ENCODE assay signal across 25 cellular contexts in the genomic region with DNA sequence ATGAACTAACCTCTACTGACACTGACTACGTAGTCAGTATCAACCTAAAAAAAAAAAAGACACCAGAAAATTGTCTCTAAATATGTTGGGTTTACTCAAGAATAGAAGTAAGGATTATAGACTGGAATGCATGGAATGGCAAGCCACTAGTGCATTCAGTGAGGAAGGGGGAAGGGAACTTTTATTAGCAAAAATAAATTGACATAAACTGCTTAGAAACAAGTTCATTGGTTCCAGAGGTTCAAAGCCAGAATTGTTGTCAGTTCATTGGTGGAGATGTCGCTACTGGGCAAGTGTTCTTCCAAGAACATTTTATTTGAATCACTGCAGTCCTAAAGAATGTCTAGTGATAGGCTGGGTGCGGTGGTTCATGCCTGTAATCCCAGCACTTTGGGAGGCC.
"Had no signal": no experiment of that assay in that cellular context is flagged by ENCODE, and none has a peak within 500 bp of the region (broad histone marks: within the 10 kb centered on the region; RNA-seq: fewer than 3 reads in every experiment).

No MANE protein-coding gene starts in this region.

- H3K27ac Mint-ChIP-seq: activated B cell treated with CpG ODN at 0.5 μM for 24 hours; activated CD4-positive, alpha-beta T cell treated with anti-CD3 and anti-CD28 coated beads, Interleukin-2, amount 10 ng/mL, durations not matched to agents 24 days and 14 days; activated CD8-positive, alpha-beta memory T cell treated with anti-CD3 and anti-CD28 coated beads, Interleukin-2, amount 10 ng/mL, durations not matched to agents 7 days and 5 days; activated naive CD4-positive, alpha-beta T cell treated with anti-CD3 and anti-CD28 coated beads for 36 hours; activated naive CD8-positive, alpha-beta T cell; T-helper 17 cell had no signal

- H3K9me3 Mint-ChIP-seq: activated B cell treated with CpG ODN at 0.5 μM for 24 hours; activated CD4-positive, alpha-beta T cell treated with anti-CD3 and anti-CD28 coated beads, Interleukin-2, amount 10 ng/mL, durations not matched to agents 24 days and 14 days; activated naive CD4-positive, alpha-beta T cell treated with anti-CD3 and anti-CD28 coated beads for 36 hours; activated T-cell treated with anti-CD3 and anti-CD28 coated beads, Interleukin-2, amount 50 U/mL, for 4 hours; central memory CD8-positive, alpha-beta T cell had no signal

- H3K4me3 Mint-ChIP-seq: activated B cell treated with CpG ODN at 0.5 μM for 24 hours; activated CD4-positive, alpha-beta T cell treated with anti-CD3 and anti-CD28 coated beads, Interleukin-2, amount 10 ng/mL, durations not matched to agents 24 days and 14 days; activated CD8-positive, alpha-beta memory T cell treated with anti-CD3 and anti-CD28 coated beads, Interleukin-2, amount 10 ng/mL, durations not matched to agents 7 days and 5 days; activated naive CD4-positive, alpha-beta T cell treated with anti-CD3 and anti-CD28 coated beads for 36 hours; activated naive CD8-positive, alpha-beta T cell; activated T-cell treated with anti-CD3 and anti-CD28 coated beads, Interleukin-2, amount 50 U/mL, for 4 hours; brain; central memory CD8-positive, alpha-beta T cell; T-helper 17 cell had no signal

- DNase-seq: activated B cell treated with CpG ODN at 0.5 μM for 24 hours; activated CD4-positive, alpha-beta T cell treated with anti-CD3 and anti-CD28 coated beads for 1 hour; activated CD4-positive, alpha-beta T cell treated with anti-CD3 and anti-CD28 coated beads, Interleukin-2, amount 10 ng/mL, durations not matched to agents 24 days and 14 days; activated CD4-positive, alpha-beta T cell treated with anti-CD3 and anti-CD28 coated beads, Interleukin-2, amount 50 U/mL, for 48 hours; activated CD8-positive, alpha-beta memory T cell treated with anti-CD3 and anti-CD28 coated beads, Interleukin-2, amount 10 ng/mL, durations not matched to agents 7 days and 5 days; activated gamma-delta T cell; activated naive CD4-positive, alpha-beta T cell treated with anti-CD3 and anti-CD28 coated beads for 36 hours; activated T-cell treated with anti-CD3 and anti-CD28 coated beads, Interleukin-2, amount 50 U/mL, for 4 hours; anterior cingulate cortex; KG1; NCI-H1048; NCI-H146; NCI-H187 treated with DMSO at 0.1 percent for 48 hours; NCI-H2081 treated with DMSO at 0.1 percent for 48 hours; NCI-H2171; NCI-H2227 treated with DMSO at 0.1 percent for 48 hours; NCI-H446 treated with DMSO at 0.1 percent for 48 hours; NCI-H526; NCI-H774; SIG-M5; T-helper 17 cell; T-helper 9 cell had no signal

- H3K4me1 Mint-ChIP-seq: activated B cell treated with CpG ODN at 0.5 μM for 24 hours; activated CD4-positive, alpha-beta T cell treated with anti-CD3 and anti-CD28 coated beads, Interleukin-2, amount 10 ng/mL, durations not matched to agents 24 days and 14 days; activated CD8-positive, alpha-beta memory T cell treated with anti-CD3 and anti-CD28 coated beads, Interleukin-2, amount 10 ng/mL, durations not matched to agents 7 days and 5 days; central memory CD8-positive, alpha-beta T cell had no signal

- ATAC-seq: activated CD8-positive, alpha-beta memory T cell treated with anti-CD3 and anti-CD28 coated beads, Interleukin-2, amount 10 ng/mL, durations not matched to agents 7 days and 5 days; activated T-cell treated with anti-CD3 and anti-CD28 coated beads, Interleukin-2, amount 50 U/mL, for 4 hours; T-helper 17 cell had no signal

- H3K36me3 Mint-ChIP-seq: activated CD8-positive, alpha-beta memory T cell treated with anti-CD3 and anti-CD28 coated beads, Interleukin-2, amount 10 ng/mL, durations not matched to agents 7 days and 5 days; activated naive CD8-positive, alpha-beta T cell; brain had no signal
